In genomic region chr15:39411102-39411989, GRCh38 we compare ENCODE assay signal across 9 cellular contexts.
DNase-seq lines count a peak whose midpoint lies in the region; ATAC-seq and TF ChIP-seq lines count a peak whose summit lies in the region.
"Had no signal": no experiment of that assay in that cellular context is flagged by ENCODE, and none has a peak within 500 bp of the region (broad histone marks: within the 10 kb centered on the region; RNA-seq: fewer than 3 reads in every experiment).

No MANE protein-coding gene starts in this region.

- TF ChIP-seq CTCF in GM10266 (IDR thresholded peaks at IDR 0.05; ENCODE audit: control insufficient read depth, insufficient read depth, low read depth, missing control alignments): no peak

- intact Hi-C loops in posterior vena cava (cut with DNase I): no loop called here

- no peaks in the 10 kb centered on the region for H3K9me3 Mint-ChIP-seq in activated naive CD8-positive, alpha-beta T cell treated with anti-CD3 and anti-CD28 coated beads, Interleukin-2, amount 50 U/mL, for 24 hours

- in situ Hi-C loops in ACHN (cut with HindIII; ENCODE audit: low pct_ligation_motif_present, low pct_unique_long_range_greater_than_20kb, low sequenced_read_pairs): no loop called here

- H3K36me3 Mint-ChIP-seq in activated naive CD8-positive, alpha-beta T cell treated with anti-CD3 and anti-CD28 coated beads, Interleukin-2, amount 50 U/mL, for 24 hours (ENCODE audit: low read depth): no peaks in the 10 kb centered on the region

- peak; percentile 89 for ATAC-seq in GM19467 (IDR thresholded peaks at IDR 0.05; ENCODE audit: unreplicated experiment)
- ATAC-seq in HG03175 (IDR thresholded peaks at IDR 0.05; ENCODE audit: unreplicated experiment): peak; percentile 89
- ATAC-seq in activated naive CD8-positive, alpha-beta T cell treated with anti-CD3 and anti-CD28 coated beads, Interleukin-2, amount 50 U/mL, for 24 hours: peak; percentile 94

- H3K4me1 Mint-ChIP-seq in activated naive CD8-positive, alpha-beta T cell treated with anti-CD3 and anti-CD28 coated beads, Interleukin-2, amount 50 U/mL, for 24 hours: peaks cover 15% of the 10 kb centered on the region

- H3K27me3 Mint-ChIP-seq in activated naive CD8-positive, alpha-beta T cell treated with anti-CD3 and anti-CD28 coated beads, Interleukin-2, amount 50 U/mL, for 24 hours: peaks cover 23% of the 10 kb centered on the region

- DNase-seq in GM10266 (ENCODE audit: extremely low spot score): peak; percentile 17
- DNase-seq in activated naive CD8-positive, alpha-beta T cell treated with anti-CD3 and anti-CD28 coated beads, Interleukin-2, amount 50 U/mL, for 24 hours: peak; percentile 6
- no peak for DNase-seq in ACHN
- DNase-seq in NCI-H2081 treated with DMSO at 0.1 percent for 48 hours (lab: John Stamatoyannopoulos, UW): no peak
- no peak for DNase-seq in posterior vena cava (ENCODE audit: low spot score)
- no peak for DNase-seq in T-helper 9 cell
- DNase-seq: NCI-H510A treated with DMSO at 0.1 percent for 48 hours had no signal

- no peak overlapping the region for H3K4me3 Mint-ChIP-seq in activated naive CD8-positive, alpha-beta T cell treated with anti-CD3 and anti-CD28 coated beads, Interleukin-2, amount 50 U/mL, for 24 hours

- peak overlapping the region; percentile 10 for H3K27ac Mint-ChIP-seq in activated naive CD8-positive, alpha-beta T cell treated with anti-CD3 and anti-CD28 coated beads, Interleukin-2, amount 50 U/mL, for 24 hours

Comparison
In these comparisons a context has a peak if more than half of its experiments do, and no peak if none do; other contexts are left out.
1. DNase-seq: peak in GM10266 (single experiment) and activated naive CD8-positive, alpha-beta T cell treated with anti-CD3 and anti-CD28 coated beads, Interleukin-2, amount 50 U/mL, for 24 hours (single experiment); none in ACHN (single experiment), NCI-H2081 treated with DMSO at 0.1 percent for 48 hours (single experiment), posterior vena cava (single experiment) and T-helper 9 cell (single experiment).
2. Peak in every context shown above with its lines, with median percentiles within 50 percentile points of each other: ATAC-seq.